Comparison of ENCODE assay signal across 1 cellular context in the genomic region with DNA sequence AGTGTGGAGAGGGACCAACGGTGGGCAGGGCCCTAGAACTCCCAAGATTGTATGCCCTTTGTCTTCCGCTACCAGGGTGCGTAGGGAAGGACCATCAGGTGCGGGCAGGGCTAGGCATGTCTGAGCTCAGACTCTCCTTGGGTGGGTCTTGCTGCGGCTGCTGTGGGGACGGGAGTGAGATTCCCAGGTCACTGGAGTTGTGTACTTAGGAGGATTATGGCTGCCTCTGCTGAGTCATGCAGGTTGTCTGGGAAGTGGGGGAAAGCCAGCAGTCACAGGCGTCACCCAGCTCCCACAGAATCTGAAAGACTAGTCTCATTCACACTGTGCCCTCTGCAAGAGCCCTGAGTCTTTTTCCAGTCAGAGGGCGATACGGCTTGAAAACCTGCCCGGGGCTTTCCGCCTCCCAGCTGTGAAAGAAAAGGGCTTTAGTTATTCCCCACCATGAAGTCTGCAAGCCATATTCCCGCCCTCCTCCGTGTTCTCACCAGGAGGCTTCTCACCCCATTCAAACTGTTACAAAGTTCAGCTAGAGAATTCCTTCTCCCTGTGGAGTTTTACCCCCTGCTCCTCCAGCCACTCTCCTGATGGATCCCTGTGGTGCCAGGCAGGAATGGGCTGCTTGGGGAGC.
TF ChIP-seq lines count a peak whose summit lies in the region.

No MANE protein-coding gene starts in this region.

TF ChIP-seq in GM23338, 12 proteins besides CTCF, POLR2A, EP300 and RAD21:
- TF ChIP-seq, protein P1, sequence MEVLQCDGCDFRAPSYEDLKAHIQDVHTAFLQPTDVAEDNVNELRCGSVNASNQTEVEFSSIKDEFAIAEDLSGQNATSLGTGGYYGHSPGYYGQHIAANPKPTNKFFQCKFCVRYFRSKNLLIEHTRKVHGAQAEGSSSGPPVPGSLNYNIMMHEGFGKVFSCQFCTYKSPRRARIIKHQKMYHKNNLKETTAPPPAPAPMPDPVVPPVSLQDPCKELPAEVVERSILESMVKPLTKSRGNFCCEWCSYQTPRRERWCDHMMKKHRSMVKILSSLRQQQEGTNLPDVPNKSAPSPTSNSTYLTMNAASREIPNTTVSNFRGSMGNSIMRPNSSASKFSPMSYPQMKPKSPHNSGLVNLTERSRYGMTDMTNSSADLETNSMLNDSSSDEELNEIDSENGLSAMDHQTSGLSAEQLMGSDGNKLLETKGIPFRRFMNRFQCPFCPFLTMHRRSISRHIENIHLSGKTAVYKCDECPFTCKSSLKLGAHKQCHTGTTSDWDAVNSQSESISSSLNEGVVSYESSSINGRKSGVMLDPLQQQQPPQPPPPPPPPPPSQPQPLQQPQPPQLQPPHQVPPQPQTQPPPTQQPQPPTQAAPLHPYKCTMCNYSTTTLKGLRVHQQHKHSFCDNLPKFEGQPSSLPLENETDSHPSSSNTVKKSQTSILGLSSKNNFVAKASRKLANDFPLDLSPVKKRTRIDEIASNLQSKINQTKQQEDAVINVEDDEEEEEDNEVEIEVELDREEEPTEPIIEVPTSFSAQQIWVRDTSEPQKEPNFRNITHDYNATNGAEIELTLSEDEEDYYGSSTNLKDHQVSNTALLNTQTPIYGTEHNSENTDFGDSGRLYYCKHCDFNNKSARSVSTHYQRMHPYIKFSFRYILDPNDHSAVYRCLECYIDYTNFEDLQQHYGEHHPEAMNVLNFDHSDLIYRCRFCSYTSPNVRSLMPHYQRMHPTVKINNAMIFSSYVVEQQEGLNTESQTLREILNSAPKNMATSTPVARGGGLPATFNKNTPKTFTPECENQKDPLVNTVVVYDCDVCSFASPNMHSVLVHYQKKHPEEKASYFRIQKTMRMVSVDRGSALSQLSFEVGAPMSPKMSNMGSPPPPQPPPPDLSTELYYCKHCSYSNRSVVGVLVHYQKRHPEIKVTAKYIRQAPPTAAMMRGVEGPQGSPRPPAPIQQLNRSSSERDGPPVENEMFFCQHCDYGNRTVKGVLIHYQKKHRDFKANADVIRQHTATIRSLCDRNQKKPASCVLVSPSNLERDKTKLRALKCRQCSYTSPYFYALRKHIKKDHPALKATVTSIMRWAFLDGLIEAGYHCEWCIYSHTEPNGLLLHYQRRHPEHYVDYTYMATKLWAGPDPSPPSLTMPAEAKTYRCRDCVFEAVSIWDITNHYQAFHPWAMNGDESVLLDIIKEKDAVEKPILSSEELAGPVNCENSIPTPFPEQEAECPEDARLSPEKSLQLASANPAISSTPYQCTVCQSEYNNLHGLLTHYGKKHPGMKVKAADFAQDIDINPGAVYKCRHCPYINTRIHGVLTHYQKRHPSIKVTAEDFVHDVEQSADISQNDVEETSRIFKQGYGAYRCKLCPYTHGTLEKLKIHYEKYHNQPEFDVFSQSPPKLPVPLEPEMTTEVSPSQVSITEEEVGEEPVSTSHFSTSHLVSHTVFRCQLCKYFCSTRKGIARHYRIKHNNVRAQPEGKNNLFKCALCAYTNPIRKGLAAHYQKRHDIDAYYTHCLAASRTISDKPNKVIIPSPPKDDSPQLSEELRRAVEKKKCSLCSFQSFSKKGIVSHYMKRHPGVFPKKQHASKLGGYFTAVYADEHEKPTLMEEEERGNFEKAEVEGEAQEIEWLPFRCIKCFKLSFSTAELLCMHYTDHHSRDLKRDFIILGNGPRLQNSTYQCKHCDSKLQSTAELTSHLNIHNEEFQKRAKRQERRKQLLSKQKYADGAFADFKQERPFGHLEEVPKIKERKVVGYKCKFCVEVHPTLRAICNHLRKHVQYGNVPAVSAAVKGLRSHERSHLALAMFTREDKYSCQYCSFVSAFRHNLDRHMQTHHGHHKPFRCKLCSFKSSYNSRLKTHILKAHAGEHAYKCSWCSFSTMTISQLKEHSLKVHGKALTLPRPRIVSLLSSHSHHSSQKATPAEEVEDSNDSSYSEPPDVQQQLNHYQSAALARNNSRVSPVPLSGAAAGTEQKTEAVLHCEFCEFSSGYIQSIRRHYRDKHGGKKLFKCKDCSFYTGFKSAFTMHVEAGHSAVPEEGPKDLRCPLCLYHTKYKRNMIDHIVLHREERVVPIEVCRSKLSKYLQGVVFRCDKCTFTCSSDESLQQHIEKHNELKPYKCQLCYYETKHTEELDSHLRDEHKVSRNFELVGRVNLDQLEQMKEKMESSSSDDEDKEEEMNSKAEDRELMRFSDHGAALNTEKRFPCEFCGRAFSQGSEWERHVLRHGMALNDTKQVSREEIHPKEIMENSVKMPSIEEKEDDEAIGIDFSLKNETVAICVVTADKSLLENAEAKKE (CRISPR knock-in tag; IDR thresholded peaks at IDR 0.05): peak; percentile 33; the same call in 1 of the 2 replicates
- peak; percentile 92 for TF ChIP-seq ZNF114 (CRISPR knock-in tag; IDR thresholded peaks at IDR 0.05)
